ENCODE assay signal across 9 cellular contexts in genomic region chrX:112851806-112852205, GRCh38. TPM values are rescaled to one million over a fixed set of nuclear protein-coding genes. Genes with fewer than 3 reads are reported as not detected.
DNase-seq lines count a peak whose midpoint lies in the region; ATAC-seq and TF ChIP-seq lines count a peak whose summit lies in the region.
"Had no signal": no experiment of that assay in that cellular context is flagged by ENCODE, and none has a peak within 500 bp of the region (broad histone marks: within the 10 kb centered on the region; RNA-seq: fewer than 3 reads in every experiment).

No MANE protein-coding gene starts in this region.

- no peaks in the 10 kb centered on the region for H3K9me3 ChIP-seq in right cardiac atrium (ENCODE audit: control insufficient read depth, low read length)
- no peaks in the 10 kb centered on the region for H3K9me3 ChIP-seq in tibial artery

- H3K4me1 ChIP-seq in right cardiac atrium (ENCODE audit: control insufficient read depth, insufficient read depth, low read length) (no peaks in the 10 kb centered on the region), tibial artery (no peaks in the 10 kb centered on the region)

- peak; percentile 53 for DNase-seq in GM10266 (ENCODE audit: extremely low spot score)
- DNase-seq in right cardiac atrium, result peak in 1 of 3 donors; percentile 49
- DNase-seq in anterior cingulate cortex (lab: John Stamatoyannopoulos, UW), result no peak
- DNase-seq in tibial artery, result no peak
- DNase-seq in activated CD8-positive, alpha-beta memory T cell treated with anti-CD3 and anti-CD28 coated beads, Interleukin-2, amount 50 U/mL, for 4 hours, result no peak
- no peak for DNase-seq in activated CD8-positive, alpha-beta memory T cell treated with anti-CD3 and anti-CD28 coated beads for 24 hours
- DNase-seq: activated B cell treated with CpG ODN at 0.5 μM for 24 hours had no signal

- H3K27ac ChIP-seq in right cardiac atrium (ENCODE audit: low read length) (no peak overlapping the region), tibial artery (no peak overlapping the region)

- no peaks in the 10 kb centered on the region for H3K36me3 ChIP-seq in tibial artery

- peak; percentile 52 for ATAC-seq in GM21423 (IDR thresholded peaks at IDR 0.05; ENCODE audit: unreplicated experiment)
- ATAC-seq in HG03469 (IDR thresholded peaks at IDR 0.05; ENCODE audit: unreplicated experiment), result peak; percentile 45
- ATAC-seq in right cardiac atrium, result peak; percentile 74 to 80

- no peak for TF ChIP-seq CTCF in GM10266 (IDR thresholded peaks at IDR 0.05; ENCODE audit: control insufficient read depth, insufficient read depth, low read depth, missing control alignments)
- TF ChIP-seq CTCF in tibial artery (IDR thresholded peaks at IDR 0.05), result no peak

- WGBS in right cardiac atrium, result 23% methylated on average over 4 of the region's 4 CpGs

- intact Hi-C loops in right cardiac atrium (cut with DNase I), result no loop called here
- intact Hi-C loops in tibial artery (cut with DNase I; ENCODE audit: low total_unique reads), result no loop called here

- H3K27me3 ChIP-seq in right cardiac atrium (ENCODE audit: control insufficient read depth, insufficient read depth) (no peaks in the 10 kb centered on the region), tibial artery (no peaks in the 10 kb centered on the region)

- no peak overlapping the region for H3K4me3 ChIP-seq in right cardiac atrium (ENCODE audit: low read length)
- no peak overlapping the region for H3K4me3 ChIP-seq in tibial artery

RNA-seq across cellular contexts. Expression of gene AMOT, which starts 11.2 kb away (rescaled TPM):
- 10 to 100 TPM in 3 of 4 donors, 1 to 10 TPM in 1; 7.4 to 18.2 (median 13.5) TPM for total RNA-seq in right cardiac atrium
- 2.6 TPM for polyA plus RNA-seq in right cardiac atrium
